Comparison of ENCODE assay signal across 19 cellular contexts in genomic region chr21:38771536-38771935, GRCh38.
"Had no signal": no experiment of that assay in that cellular context is flagged by ENCODE, and none has a peak within 500 bp of the region (broad histone marks: within the 10 kb centered on the region; RNA-seq: fewer than 3 reads in every experiment).

No MANE protein-coding gene starts in this region.

- H3K4me3 ChIP-seq: body of pancreas, heart left ventricle, ovary, right lobe of liver, thoracic aorta had no signal

- DNase-seq: activated CD4-positive, alpha-beta T cell treated with anti-CD3 and anti-CD28 coated beads for 36 hours; activated CD8-positive, alpha-beta T cell treated with anti-CD3 and anti-CD28 coated beads for 36 hours; activated effector memory CD4-positive, alpha-beta T cell treated with anti-CD3 and anti-CD28 coated beads, Interleukin-2, amount 50 U/mL, for 16 hours; activated T-cell treated with anti-CD3 and anti-CD28 coated beads, Interleukin-2, amount 50 U/mL, for 48 hours; amniotic stem cell; body of pancreas; effector memory CD4-positive, alpha-beta T cell; foreskin melanocyte; heart left ventricle; islet precursor cell; midbrain; naive thymus-derived CD4-positive, alpha-beta T cell; ovary; right lobe of liver; stimulated activated CD4-positive, alpha-beta T cell treated with anti-CD3 and anti-CD28 coated beads, Interleukin-1b, Interleukin-23, amount 100 ng/mL, for 48 hours; stimulated activated naive CD8-positive, alpha-beta T cell treated with anti-CD3 and anti-CD28 coated beads, Interleukin-15, amount 100 ng/mL, for 72 hours had no signal

- H3K36me3 ChIP-seq: heart left ventricle, ovary, right lobe of liver, thoracic aorta had no signal

- H3K9me3 ChIP-seq: body of pancreas, heart left ventricle, ovary, right lobe of liver, thoracic aorta had no signal

- H3K27me3 ChIP-seq: body of pancreas, heart left ventricle, ovary, right lobe of liver had no signal

- ATAC-seq: activated CD4-positive, alpha-beta T cell treated with anti-CD3 and anti-CD28 coated beads for 36 hours; activated CD8-positive, alpha-beta T cell treated with anti-CD3 and anti-CD28 coated beads for 36 hours; activated naive CD4-positive, alpha-beta T cell treated with anti-CD3 and anti-CD28 coated beads, Interleukin-2, amount 50 U/mL, for 72 hours; body of pancreas; heart left ventricle; left lobe of liver; naive thymus-derived CD4-positive, alpha-beta T cell; right lobe of liver; stimulated activated naive CD8-positive, alpha-beta T cell treated with anti-CD3 and anti-CD28 coated beads, Interleukin-15, amount 100 ng/mL, for 72 hours had no signal

- H3K27ac ChIP-seq: body of pancreas, heart left ventricle, ovary, right lobe of liver, thoracic aorta had no signal
